Comparison of ENCODE assay signal across 28 cellular contexts in genomic region chr17:8405499-8406016, GRCh38. TPM values are rescaled to one million over a fixed set of nuclear protein-coding genes. Genes with fewer than 3 reads are reported as not detected.
"Had no signal": no experiment of that assay in that cellular context is flagged by ENCODE, and none has a peak within 500 bp of the region (broad histone marks: within the 10 kb centered on the region; RNA-seq: fewer than 3 reads in every experiment).

No MANE protein-coding gene starts in this region.

- H3K27me3 ChIP-seq: right lobe of liver, testis, upper lobe of right lung, vagina had no signal

- H3K4me3 ChIP-seq: esophagus squamous epithelium, gastroesophageal sphincter, psoas muscle, right lobe of liver, spleen, testis, tibial nerve, upper lobe of right lung, vagina had no signal

- ATAC-seq: gastroesophageal sphincter; left ventricle myocardium superior; psoas muscle; stimulated activated memory B cell treated with anti-CD40 and anti-IgM and Interleukin-4, amounts not matched to agents 10 μg/mL and 1 μg/mL and 100 μg/mL, for 72 hours; stimulated activated naive CD8-positive, alpha-beta T cell treated with anti-CD3 and anti-CD28 coated beads, Interleukin-15, amount 100 ng/mL, for 72 hours; upper lobe of right lung had no signal

- DNase-seq: dermis blood vessel endothelial cell; esophagus squamous epithelium; foreskin fibroblast; glutamatergic neuron; immature natural killer cell; left ventricle myocardium superior; psoas muscle; retina; spleen; stimulated activated CD4-positive, alpha-beta T cell treated with anti-CD3 and anti-CD28 coated beads, Interleukin-15, amount 100 ng/mL, for 24 hours; stimulated activated CD4-positive, alpha-beta T cell treated with anti-CD3 and anti-CD28 coated beads, Interleukin-1b, Interleukin-23, amount 100 ng/mL, for 48 hours; stimulated activated CD4-positive, alpha-beta T cell treated with anti-CD3 and anti-CD28 coated beads, Interleukin-4, amount 100 ng/mL, for 24 hours; stimulated activated naive CD8-positive, alpha-beta T cell treated with anti-CD3 and anti-CD28 coated beads, Interleukin-15, amount 100 ng/mL, for 72 hours; testis; upper lobe of right lung had no signal

- H3K9me3 ChIP-seq: esophagus squamous epithelium, gastroesophageal sphincter, psoas muscle, right lobe of liver, spleen, testis, tibial nerve, upper lobe of right lung, vagina had no signal

- H3K27ac ChIP-seq: esophagus squamous epithelium, gastroesophageal sphincter, psoas muscle, right lobe of liver, spleen, testis, tibial nerve, upper lobe of right lung, vagina had no signal

- H3K4me1 ChIP-seq: psoas muscle, testis had no signal

- H3K36me3 ChIP-seq: esophagus squamous epithelium, gastroesophageal sphincter, right lobe of liver, spleen, tibial nerve, upper lobe of right lung, vagina had no signal

- FAIRE-seq: colon, keratinocyte had no signal

RNA-seq across cellular contexts. Expression of gene RNF222, which starts 7.9 kb away (rescaled TPM):
- total RNA-seq: dermis blood vessel endothelial cell; left ventricle myocardium superior; mesenteric fat pad; myocyte; natural killer cell treated with Interleukin-12 subunit alpha and Interleukin-12 subunit beta and Interleukin-15 and Interleukin-18, amount 100 ng/mL, for 72 hours; osteoblast; psoas muscle; right lobe of liver; skeletal muscle tissue; spleen; subcutaneous adipose tissue; upper lobe of right lung had no signal
- polyA plus RNA-seq: psoas muscle had no signal
